Comparison of ENCODE assay signal across 15 cellular contexts in genomic region chr17:49294126-49294525, GRCh38.
DNase-seq lines count a peak whose midpoint lies in the region; ATAC-seq and TF ChIP-seq lines count a peak whose summit lies in the region.
"Had no signal": no experiment of that assay in that cellular context is flagged by ENCODE, and none has a peak within 500 bp of the region (broad histone marks: within the 10 kb centered on the region; RNA-seq: fewer than 3 reads in every experiment).

No MANE protein-coding gene starts in this region.

- no peaks in the 10 kb centered on the region for H3K9me2 ChIP-seq in GM23338 (ENCODE audit: insufficient read depth)

- no peak for TF ChIP-seq POLR2A in erythroblast (IDR thresholded peaks at IDR 0.05; ENCODE audit: low read length)

- H3K27ac ChIP-seq in GM23338 (ENCODE audit: low read depth), result no peak overlapping the region
- H3K27ac ChIP-seq: BLaER1 treated with 17β-estradiol and CSF1 and Interleukin-3, amounts not matched to agents 10 nM and 100 nM had no signal

- peaks cover 11% of the 10 kb centered on the region; the same call in 2 of the 3 replicates for H3K4me1 Mint-ChIP-seq in GM23338

- no peak overlapping the region for H2AFZ ChIP-seq in GM23338

- TF ChIP-seq CTCF in GM23338 (conservative IDR thresholded peaks at IDR 0.05; ENCODE audit: low read depth in 2 of 2), result no peak

- no peaks in the 10 kb centered on the region for H3K79me2 ChIP-seq in GM23338 (replicated peaks; ENCODE audit: insufficient read depth)

- no peak for DNase-seq in activated CD4-positive, CD25-positive, alpha-beta regulatory T cell treated with anti-CD3 and anti-CD28 coated beads, Interleukin-2, amount 50 U/mL, for 72 hours
- DNase-seq in GM23338 (ENCODE audit: low spot score), result no peak
- peak; percentile 16 for DNase-seq in SW480 (ENCODE audit: low spot score)
- DNase-seq in erythroblast (lab: John Stamatoyannopoulos, UW), result peak; percentile 58 to 63
- DNase-seq: ACHN; Calu3; CD4-positive, CD25-positive, alpha-beta regulatory T cell; DMS 273 treated with DMSO at 0.1 percent for 48 hours; GOT3; H9 had no signal

- H3K27me3 Mint-ChIP-seq in GM23338 (ENCODE audit: insufficient read depth, low read depth, poor library complexity), result no peaks in the 10 kb centered on the region
- H3K27me3 Mint-ChIP-seq: CD4-positive, CD25-positive, alpha-beta regulatory T cell; IgD-negative memory B cell had no signal

- no peak overlapping the region for H3K4me2 ChIP-seq in GM23338
- H3K4me2 ChIP-seq: BLaER1 treated with 17β-estradiol and CSF1 and Interleukin-3, amounts not matched to agents 10 nM and 100 nM had no signal

- H3K4me3 ChIP-seq in GM23338, result no peak overlapping the region
- H3K4me3 ChIP-seq: BLaER1 treated with 17β-estradiol and CSF1 and Interleukin-3, amounts not matched to agents 10 nM and 100 nM had no signal

- no peaks in the 10 kb centered on the region for H3K36me3 ChIP-seq in GM23338 (ENCODE audit: insufficient read depth)

- H3K36me3 Mint-ChIP-seq in GM23338 (ENCODE audit: low read depth), result peaks cover 8% of the 10 kb centered on the region; the same call in 2 of the 3 replicates

- no peaks in the 10 kb centered on the region for H3K4me1 ChIP-seq in GM23338 (ENCODE audit: insufficient read depth)

- no peaks in the 10 kb centered on the region for H3F3A ChIP-seq in GM23338 (replicated peaks; ENCODE audit: low read depth)

- 0 out of 2 replicates have a peak, but pooled peaks cover 2% of the 10 kb centered on the region for H4K20me1 ChIP-seq in GM23338 (replicated peaks; ENCODE audit: insufficient read depth)

- no peaks in the 10 kb centered on the region for H3K27me3 ChIP-seq in GM23338 (ENCODE audit: insufficient read depth)
- H3K27me3 ChIP-seq: BLaER1 treated with 17β-estradiol and CSF1 and Interleukin-3, amounts not matched to agents 10 nM and 100 nM had no signal

- H3K27ac Mint-ChIP-seq in GM23338, result peak overlapping the region; percentile 60
- H3K27ac Mint-ChIP-seq: CD4-positive, CD25-positive, alpha-beta regulatory T cell; H9; IgD-negative memory B cell had no signal

- no peak overlapping the region for H3K4me3 Mint-ChIP-seq in GM23338
- H3K4me3 Mint-ChIP-seq: H9, IgD-negative memory B cell had no signal

- ATAC-seq in activated CD4-positive, CD25-positive, alpha-beta regulatory T cell treated with anti-CD3 and anti-CD28 coated beads, Interleukin-2, amount 50 U/mL, for 24 hours, result peak; percentile 48 to 81
- ATAC-seq in GM23338 (no peak), HG03378 (IDR thresholded peaks at IDR 0.05; ENCODE audit: unreplicated experiment) (no peak), GM19455 (IDR thresholded peaks at IDR 0.05; ENCODE audit: unreplicated experiment) (no peak)

- H3K9me3 Mint-ChIP-seq in GM23338, result no peaks in the 10 kb centered on the region
- H3K9me3 Mint-ChIP-seq: CD4-positive, CD25-positive, alpha-beta regulatory T cell; H9; IgD-negative memory B cell had no signal

TF ChIP-seq in GM23338, 12 proteins besides CTCF, POLR2A, EP300 and RAD21:
- TF ChIP-seq EZH2phosphoT487 (IDR thresholded peaks at IDR 0.05; ENCODE audit: unreplicated experiment), result no peak

Comparison
In these comparisons a context has a peak if more than half of its experiments do, and no peak if none do; other contexts are left out.
1. ATAC-seq: peak in activated CD4-positive, CD25-positive, alpha-beta regulatory T cell treated with anti-CD3 and anti-CD28 coated beads, Interleukin-2, amount 50 U/mL, for 24 hours (2 of 2); none in GM23338 (single experiment), HG03378 (single experiment) and GM19455 (single experiment).
2. DNase-seq: peak in SW480 (single experiment) and erythroblast (2 of 2); none in activated CD4-positive, CD25-positive, alpha-beta regulatory T cell treated with anti-CD3 and anti-CD28 coated beads, Interleukin-2, amount 50 U/mL, for 72 hours (single experiment) and GM23338 (single experiment).